In the genomic region with DNA sequence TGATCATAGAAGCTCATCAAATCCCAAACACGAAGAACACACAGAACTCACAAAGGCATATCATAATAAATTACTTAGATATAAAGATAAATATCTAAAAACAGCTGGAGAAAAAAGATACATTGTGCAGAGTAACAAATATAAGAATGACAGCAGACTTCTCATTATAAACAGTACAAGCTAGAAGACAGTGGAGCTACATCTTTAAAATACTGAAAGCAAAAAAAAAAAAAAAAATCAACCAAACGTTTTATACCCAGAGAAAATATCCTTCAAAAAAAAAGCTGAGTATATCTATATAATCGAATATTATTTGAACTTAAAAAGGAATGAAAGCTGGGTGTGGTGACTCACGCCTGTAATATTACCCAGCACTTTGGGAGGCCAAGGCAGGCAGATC, we compare ENCODE assay signal across 22 cellular contexts.
"Had no signal": no experiment of that assay in that cellular context is flagged by ENCODE, and none has a peak within 500 bp of the region (broad histone marks: within the 10 kb centered on the region; RNA-seq: fewer than 3 reads in every experiment).

No MANE protein-coding gene starts in this region.

- FAIRE-seq: astrocyte, endometrium, frontal cortex, pancreas had no signal

- DNase-seq: activated CD4-positive, CD25-positive, alpha-beta regulatory T cell treated with anti-CD3 and anti-CD28 coated beads, Interleukin-2, amount 50 U/mL, for 72 hours; activated CD8-positive, alpha-beta memory T cell treated with anti-CD3 and anti-CD28 coated beads for 24 hours; activated CD8-positive, alpha-beta memory T cell treated with anti-CD3 and anti-CD28 coated beads, Interleukin-2, amount 50 U/mL, for 48 hours; activated effector memory CD4-positive, alpha-beta T cell treated with anti-CD3 and anti-CD28 coated beads, Interleukin-2, amount 50 U/mL, for 16 hours; activated naive CD4-positive, alpha-beta T cell treated with anti-CD3 and anti-CD28 coated beads, Interleukin-2, amount 50 U/mL, for 16 hours; activated T-cell treated with anti-CD3 and anti-CD28 coated beads, Interleukin-2, amount 50 U/mL, for 48 hours; erythroblast; hypothalamus; islet precursor cell; pancreas; stimulated activated CD4-positive, alpha-beta T cell treated with anti-CD3 and anti-CD28 coated beads, Interleukin-4, amount 100 ng/mL, for 1 hour; stimulated activated naive CD8-positive, alpha-beta T cell treated with anti-CD3 and anti-CD28 coated beads, Interleukin-15, amount 100 ng/mL, for 72 hours; transverse colon had no signal

- H3K9me3 ChIP-seq: neutrophil, pancreas had no signal

- H3K4me3 ChIP-seq: breast epithelium, coronary artery, pancreas, smooth muscle cell, suprapubic skin, transverse colon, vagina had no signal

- H3K36me3 ChIP-seq: breast epithelium, neutrophil, pancreas, suprapubic skin, transverse colon, vagina had no signal

- H3K27ac ChIP-seq: breast epithelium, coronary artery, neutrophil, pancreas, suprapubic skin, transverse colon, vagina had no signal

- H3K27me3 ChIP-seq: breast epithelium, neutrophil, pancreas, suprapubic skin, transverse colon, vagina had no signal

- H3K4me1 ChIP-seq: breast epithelium, pancreas, vagina had no signal

- H3K4me2 ChIP-seq: smooth muscle cell had no signal
